Comparison of ENCODE assay signal across 23 cellular contexts in the genomic region with DNA sequence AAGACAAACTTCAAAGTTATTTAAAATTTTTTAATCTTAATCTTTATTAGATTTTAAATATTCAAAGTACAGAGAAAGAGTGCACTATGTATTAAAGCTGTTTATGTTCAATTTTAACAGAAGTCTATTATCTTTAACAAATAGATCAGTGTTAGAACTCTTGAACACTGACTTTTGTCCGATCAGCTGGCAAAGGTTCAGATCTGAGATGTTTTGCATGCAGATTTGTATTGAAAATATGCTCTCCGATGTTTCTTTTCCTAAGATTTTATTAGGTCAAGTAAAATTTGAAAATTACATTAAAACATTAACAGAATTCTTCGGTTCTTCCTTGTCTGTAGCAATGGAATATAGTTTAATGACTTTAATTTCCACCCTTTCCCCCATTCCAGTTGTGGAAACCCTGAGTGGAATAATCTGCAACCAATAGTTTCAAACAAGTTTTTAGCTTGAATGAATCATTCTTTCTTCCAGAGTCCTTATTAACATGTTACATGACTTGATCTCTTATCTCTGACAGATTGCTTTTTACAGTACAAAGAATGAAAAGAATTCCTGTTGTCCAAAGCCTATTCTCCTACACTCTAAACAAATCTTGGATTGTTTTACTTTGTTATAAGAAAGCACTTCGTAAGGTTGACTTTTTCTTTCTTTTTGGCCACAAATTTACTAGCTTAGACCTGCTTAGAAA. TPM values are rescaled to one million over a fixed set of nuclear protein-coding genes. Genes with fewer than 3 reads are reported as not detected.
DNase-seq lines count a peak whose midpoint lies in the region; ATAC-seq and TF ChIP-seq lines count a peak whose summit lies in the region.
"Had no signal": no experiment of that assay in that cellular context is flagged by ENCODE, and none has a peak within 500 bp of the region (broad histone marks: within the 10 kb centered on the region; RNA-seq: fewer than 3 reads in every experiment).

No MANE protein-coding gene starts in this region.

- CTCF ChIA-PET in Caco-2 (lab: Charles Lee): no interaction called here
- CTCF ChIA-PET in activated CD8-positive, alpha-beta T cell treated with anti-CD3 and anti-CD28 coated beads, Interleukin-2, amount 10 ng/mL, durations not matched to agents 7 days and 5 days (lab: Charles Lee): interaction anchor here (0.6 to 1.3 kb wide), 2 partner anchors 11 to 38 kb away, joined by 3 to 6 read pairs; a partner anchor contains a TSS
- CTCF ChIA-PET in mammary epithelial cell (lab: Charles Lee; ENCODE audit: low non-redundant PET): no interaction called here

- H3K79me2 ChIP-seq in mammary epithelial cell (ENCODE audit: insufficient read depth, low read length): peaks cover 4% of the 10 kb centered on the region

- H4K20me1 ChIP-seq in mammary epithelial cell (ENCODE audit: insufficient read depth, low read length): no peaks in the 10 kb centered on the region

- no peak overlapping the region for H2AFZ ChIP-seq in mammary epithelial cell (ENCODE audit: low read depth, low read length)

- no peak overlapping the region for H3K4me2 ChIP-seq in mammary epithelial cell (ENCODE audit: insufficient read depth, low read depth, low read length)

- peak overlapping the region; percentile 38 for H3K4me3 Mint-ChIP-seq in Caco-2 (ENCODE audit: unreplicated experiment)
- no peak overlapping the region for H3K4me3 Mint-ChIP-seq in activated CD8-positive, alpha-beta T cell treated with anti-CD3 and anti-CD28 coated beads, Interleukin-2, amount 10 ng/mL, durations not matched to agents 7 days and 5 days
- H3K4me3 Mint-ChIP-seq: CD4-positive, alpha-beta T cell had no signal

- no peaks in the 10 kb centered on the region for H3K9me3 Mint-ChIP-seq in Caco-2 (ENCODE audit: unreplicated experiment)
- no peaks in the 10 kb centered on the region for H3K9me3 Mint-ChIP-seq in activated CD8-positive, alpha-beta T cell treated with anti-CD3 and anti-CD28 coated beads, Interleukin-2, amount 10 ng/mL, durations not matched to agents 7 days and 5 days (ENCODE audit: insufficient read depth)
- H3K9me3 Mint-ChIP-seq: CD4-positive, alpha-beta T cell had no signal

- peak overlapping the region; percentile 74 for H3K27ac Mint-ChIP-seq in Caco-2 (ENCODE audit: unreplicated experiment)
- no peak overlapping the region for H3K27ac Mint-ChIP-seq in activated CD8-positive, alpha-beta T cell treated with anti-CD3 and anti-CD28 coated beads, Interleukin-2, amount 10 ng/mL, durations not matched to agents 7 days and 5 days
- H3K27ac Mint-ChIP-seq: CD4-positive, alpha-beta T cell had no signal

- H3K36me3 ChIP-seq in Caco-2 (ENCODE audit: control insufficient read depth, insufficient read depth, low read length) (no peaks in the 10 kb centered on the region), esophagus squamous epithelium (peaks cover 0 to 29% (median 0%) of the 10 kb centered on the region in 3 donors), mammary epithelial cell (ENCODE audit: insufficient read depth, low read length) (peaks cover 2% of the 10 kb centered on the region)
- H3K36me3 ChIP-seq: adrenal gland, heart left ventricle had no signal

- DNase-seq in Caco-2 (no peak), RPMI7951 (ENCODE audit: low read depth) (peak; percentile 2), medulla oblongata (ENCODE audit: extremely low spot score) (peak; percentile 35), DMS 273 (lab: John Stamatoyannopoulos, UW; ENCODE audit: unreplicated experiment) (no peak), esophagus squamous epithelium (lab: John Stamatoyannopoulos, UW) (no peak), mammary epithelial cell (no peak)
- no peak for DNase-seq in activated CD8-positive, alpha-beta T cell treated with anti-CD3 and anti-CD28 coated beads, Interleukin-2, amount 10 ng/mL, durations not matched to agents 7 days and 5 days
- DNase-seq: activated CD4-positive, alpha-beta T cell treated with anti-CD3 and anti-CD28 coated beads for 48 hours; activated CD8-positive, alpha-beta memory T cell treated with anti-CD3 and anti-CD28 coated beads, Interleukin-2, amount 50 U/mL, for 4 hours; activated effector memory CD4-positive, alpha-beta T cell treated with Interleukin-2 at 50 U/mL for 16 hours; adrenal gland; CD4-positive, alpha-beta T cell; central memory CD4-positive, alpha-beta T cell; effector CD4-positive, alpha-beta T cell; heart left ventricle; NCI-H526 treated with DMSO at 0.1 percent for 48 hours; small intestine; stimulated activated CD4-positive, alpha-beta T cell treated with anti-CD3 and anti-CD28 coated beads, Interleukin-2, amount 100 ng/mL, for 48 hours; stimulated activated naive CD4-positive, alpha-beta T cell treated with Interleukin-2 at 50 U/mL for 16 hours; T-helper 1 cell; transverse colon had no signal

- peaks cover 25% of the 10 kb centered on the region for H3K4me1 Mint-ChIP-seq in Caco-2 (ENCODE audit: low read depth, unreplicated experiment)
- H3K4me1 Mint-ChIP-seq in activated CD8-positive, alpha-beta T cell treated with anti-CD3 and anti-CD28 coated beads, Interleukin-2, amount 10 ng/mL, durations not matched to agents 7 days and 5 days (ENCODE audit: low read depth): no peaks in the 10 kb centered on the region

- H3K9ac ChIP-seq in mammary epithelial cell (ENCODE audit: insufficient read depth, low read length): no peak overlapping the region

- no peaks in the 10 kb centered on the region for H3K9me3 ChIP-seq in Caco-2
- H3K9me3 ChIP-seq in esophagus squamous epithelium: no peaks in the 10 kb centered on the region
- no peaks in the 10 kb centered on the region for H3K9me3 ChIP-seq in mammary epithelial cell (replicated peaks; ENCODE audit: insufficient read depth, low read length)
- H3K9me3 ChIP-seq: adrenal gland, heart left ventricle, transverse colon had no signal

- no peak for TF ChIP-seq POLR2A in esophagus squamous epithelium (IDR thresholded peaks at IDR 0.05)

- ATAC-seq in activated CD8-positive, alpha-beta T cell treated with anti-CD3 and anti-CD28 coated beads, Interleukin-2, amount 10 ng/mL, durations not matched to agents 7 days and 5 days: no peak
- ATAC-seq: esophagus mucosa, heart left ventricle had no signal

- BruUV-seq in Caco-2 (replicated peaks; lab: Mats Ljungman, UMichigan): no TSS peak
- BruUV-seq in mammary epithelial cell (replicated peaks; lab: Mats Ljungman, UMichigan): no TSS peak

- H3K4me3 ChIP-seq in Caco-2 (ENCODE audit: low read depth, low read length) (no peak overlapping the region), esophagus squamous epithelium (no peak overlapping the region), mammary epithelial cell (replicated peaks in 1 of 3; ENCODE audit: insufficient read depth in 1 of 3, low read depth in 2 of 3, low read length in 3 of 3) (no peak overlapping the region)
- H3K4me3 ChIP-seq: adrenal gland, heart left ventricle, transverse colon had no signal

- dilution Hi-C loops in mammary epithelial cell (cut with HindIII; ENCODE audit: low sequenced_read_pairs): no loop called here

- WGBS in esophagus squamous epithelium, 2 donors: 76 to 79% methylated on average over 4 of the region's 4 CpGs
- 64% methylated on average over 4 of the region's 4 CpGs for WGBS in mammary epithelial cell (ENCODE audit: low coverage, missing lambda C conversion rate)

- H3K27me3 ChIP-seq in Caco-2 (replicated peaks; ENCODE audit: control insufficient read depth, insufficient read depth, low read length): no peaks in the 10 kb centered on the region
- H3K27me3 ChIP-seq in esophagus squamous epithelium: no peaks in the 10 kb centered on the region
- H3K27me3 ChIP-seq in mammary epithelial cell (ENCODE audit: insufficient read depth, low read length): no peaks in the 10 kb centered on the region
- H3K27me3 ChIP-seq: adrenal gland, heart left ventricle, transverse colon had no signal

- H3K27ac ChIP-seq in cingulate gyrus (ENCODE audit: low read depth, low read length) (peak overlapping the region; percentile 41), esophagus squamous epithelium (no peak overlapping the region), mammary epithelial cell (ENCODE audit: insufficient read depth, low read depth, low read length) (no peak overlapping the region)
- H3K27ac ChIP-seq: adrenal gland, heart left ventricle, transverse colon had no signal

- peaks cover 22% of the 10 kb centered on the region for H3K4me1 ChIP-seq in Caco-2
- no peaks in the 10 kb centered on the region for H3K4me1 ChIP-seq in esophagus squamous epithelium
- H3K4me1 ChIP-seq in mammary epithelial cell (ENCODE audit: insufficient read depth, low read length): no peaks in the 10 kb centered on the region
- H3K4me1 ChIP-seq: adrenal gland, heart left ventricle had no signal

- TF ChIP-seq CTCF in Caco-2 (IDR thresholded peaks at IDR 0.05; ENCODE audit: insufficient read depth in 1 of 2, low read depth in 1 of 2, low read length in 1 of 2, severe bottlenecking in 1 of 2, unreplicated experiment in 1 of 2): no peak
- no peak for TF ChIP-seq CTCF in esophagus squamous epithelium (IDR thresholded peaks at IDR 0.05)
- TF ChIP-seq CTCF in mammary epithelial cell (conservative IDR thresholded peaks at IDR 0.05 in 1 of 2, IDR thresholded peaks at IDR 0.05 in 1 of 2; ENCODE audit: extremely low read depth in 1 of 2, insufficient read depth in 1 of 2, low read depth in 1 of 2, low read length in 2 of 2): no peak

- no peaks in the 10 kb centered on the region for H3K27me3 Mint-ChIP-seq in Caco-2 (ENCODE audit: insufficient read depth, unreplicated experiment)
- no peaks in the 10 kb centered on the region for H3K27me3 Mint-ChIP-seq in activated CD8-positive, alpha-beta T cell treated with anti-CD3 and anti-CD28 coated beads, Interleukin-2, amount 10 ng/mL, durations not matched to agents 7 days and 5 days (ENCODE audit: low read depth)
- H3K27me3 Mint-ChIP-seq: CD4-positive, alpha-beta T cell had no signal

- H3K36me3 Mint-ChIP-seq in Caco-2 (ENCODE audit: insufficient read depth, unreplicated experiment): peaks cover 6% of the 10 kb centered on the region
- H3K36me3 Mint-ChIP-seq in activated CD8-positive, alpha-beta T cell treated with anti-CD3 and anti-CD28 coated beads, Interleukin-2, amount 10 ng/mL, durations not matched to agents 7 days and 5 days (ENCODE audit: low read depth): no peaks in the 10 kb centered on the region

- in situ Hi-C loops in mammary epithelial cell (cut with MboI; ENCODE audit: low sequenced_read_pairs in 2 of 2): no loop called here

- POLR2A ChIA-PET in Caco-2 (lab: Charles Lee): no interaction called here
- POLR2A ChIA-PET in activated CD8-positive, alpha-beta T cell treated with anti-CD3 and anti-CD28 coated beads, Interleukin-2, amount 10 ng/mL, durations not matched to agents 7 days and 5 days (lab: Charles Lee): no interaction called here

- intact Hi-C loops in Caco-2 (cut with micrococcal nuclease; ENCODE audit: unreplicated experiment): loop anchor here (1.0 kb wide), 1 partner anchor 13 kb away; a partner anchor contains a TSS
- intact Hi-C loops in esophagus squamous epithelium (cut with DNase I): no loop called here
- intact Hi-C loops in mammary epithelial cell (cut with micrococcal nuclease): no loop called here

RNA-seq across cellular contexts. Expression of a gene that starts 11.4 kb away (rescaled TPM):
- total RNA-seq in Caco-2 (2022) (22.8 and 25.0 TPM in 2 replicates), esophagus squamous epithelium (10 to 100 TPM; 15.0 to 31.8 (median 17.7) TPM), mammary epithelial cell (10 to 100 TPM; 32.0 to 51.2 TPM)
- 12.4 and 18.5 TPM in 2 replicates for total RNA-seq in RPMI7951 (2014; rRNA removed; shearing (Covaris generic))
- 10 to 100 TPM; 17.2 to 21.0 TPM for total RNA-seq in activated CD8-positive, alpha-beta T cell treated with anti-CD3 and anti-CD28 coated beads, Interleukin-2, amount 10 ng/mL, durations not matched to agents 7 days and 5 days
- polyA plus RNA-seq in mammary epithelial cell: 19.2 TPM
- polyA minus RNA-seq in mammary epithelial cell: 36.2 TPM

RNA-seq across cellular contexts. Expression of a gene that starts 12.3 kb away (rescaled TPM):
- total RNA-seq in Caco-2 (2022) (17.0 and 17.2 TPM in 2 replicates), esophagus squamous epithelium (1 to 10 TPM; 2.3 to 9.7 (median 6.8) TPM), mammary epithelial cell (1 to 10 TPM; 5.2 to 6.8 TPM)
- total RNA-seq in RPMI7951 (2014; rRNA removed; shearing (Covaris generic)): 14.7 TPM in 2 replicates
- total RNA-seq in activated CD8-positive, alpha-beta T cell treated with anti-CD3 and anti-CD28 coated beads, Interleukin-2, amount 10 ng/mL, durations not matched to agents 7 days and 5 days: 1 to 10 TPM; 1.2 to 2.8 TPM
- 5.7 TPM for polyA plus RNA-seq in mammary epithelial cell
- polyA minus RNA-seq in mammary epithelial cell: 1.7 TPM

Comparison
In these comparisons a context has a peak if more than half of its experiments do, and no peak if none do; other contexts are left out.
1. DNase-seq: peak in RPMI7951 (single experiment) and medulla oblongata (single experiment); none in Caco-2 (0 of 2), DMS 273 (single experiment), activated CD8-positive, alpha-beta T cell treated with anti-CD3 and anti-CD28 coated beads, Interleukin-2, amount 10 ng/mL, durations not matched to agents 7 days and 5 days (single experiment), esophagus squamous epithelium (single experiment) and mammary epithelial cell (single experiment).